In the genomic region with DNA sequence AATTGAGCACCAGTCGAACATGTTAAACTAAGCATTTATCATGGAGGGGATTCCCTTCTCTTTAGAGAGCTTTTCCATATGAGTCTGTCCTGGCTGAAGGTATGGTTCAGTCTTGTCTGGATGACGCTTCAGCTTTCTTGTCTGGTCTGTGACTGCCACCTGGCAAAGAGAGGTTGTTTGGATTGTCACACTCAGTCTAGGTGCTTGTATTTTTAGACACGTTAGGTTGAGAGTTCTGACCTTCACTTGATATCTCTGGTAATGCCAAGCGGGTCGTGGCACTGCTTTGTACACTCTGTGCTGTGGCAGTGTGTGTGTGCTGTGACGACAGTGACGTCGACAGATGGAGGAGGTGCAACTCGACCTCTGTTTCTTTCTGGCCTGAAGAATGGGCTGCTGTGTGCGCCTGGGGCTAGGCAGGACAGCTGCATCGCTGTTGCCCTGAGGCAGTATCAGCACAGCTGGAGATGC, we compare ENCODE assay signal across 1 cellular context.
TF ChIP-seq lines count a peak whose summit lies in the region.

No MANE protein-coding gene starts in this region.

TF ChIP-seq in K562, 482 proteins besides CTCF, POLR2A, EP300 and RAD21 (continued from another document):
- TF ChIP-seq, protein P1, sequence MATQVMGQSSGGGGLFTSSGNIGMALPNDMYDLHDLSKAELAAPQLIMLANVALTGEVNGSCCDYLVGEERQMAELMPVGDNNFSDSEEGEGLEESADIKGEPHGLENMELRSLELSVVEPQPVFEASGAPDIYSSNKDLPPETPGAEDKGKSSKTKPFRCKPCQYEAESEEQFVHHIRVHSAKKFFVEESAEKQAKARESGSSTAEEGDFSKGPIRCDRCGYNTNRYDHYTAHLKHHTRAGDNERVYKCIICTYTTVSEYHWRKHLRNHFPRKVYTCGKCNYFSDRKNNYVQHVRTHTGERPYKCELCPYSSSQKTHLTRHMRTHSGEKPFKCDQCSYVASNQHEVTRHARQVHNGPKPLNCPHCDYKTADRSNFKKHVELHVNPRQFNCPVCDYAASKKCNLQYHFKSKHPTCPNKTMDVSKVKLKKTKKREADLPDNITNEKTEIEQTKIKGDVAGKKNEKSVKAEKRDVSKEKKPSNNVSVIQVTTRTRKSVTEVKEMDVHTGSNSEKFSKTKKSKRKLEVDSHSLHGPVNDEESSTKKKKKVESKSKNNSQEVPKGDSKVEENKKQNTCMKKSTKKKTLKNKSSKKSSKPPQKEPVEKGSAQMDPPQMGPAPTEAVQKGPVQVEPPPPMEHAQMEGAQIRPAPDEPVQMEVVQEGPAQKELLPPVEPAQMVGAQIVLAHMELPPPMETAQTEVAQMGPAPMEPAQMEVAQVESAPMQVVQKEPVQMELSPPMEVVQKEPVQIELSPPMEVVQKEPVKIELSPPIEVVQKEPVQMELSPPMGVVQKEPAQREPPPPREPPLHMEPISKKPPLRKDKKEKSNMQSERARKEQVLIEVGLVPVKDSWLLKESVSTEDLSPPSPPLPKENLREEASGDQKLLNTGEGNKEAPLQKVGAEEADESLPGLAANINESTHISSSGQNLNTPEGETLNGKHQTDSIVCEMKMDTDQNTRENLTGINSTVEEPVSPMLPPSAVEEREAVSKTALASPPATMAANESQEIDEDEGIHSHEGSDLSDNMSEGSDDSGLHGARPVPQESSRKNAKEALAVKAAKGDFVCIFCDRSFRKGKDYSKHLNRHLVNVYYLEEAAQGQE (CRISPR knock-in tag; IDR thresholded peaks at IDR 0.05; ENCODE audit: low read depth), result no peak
- TF ChIP-seq, protein P2, sequence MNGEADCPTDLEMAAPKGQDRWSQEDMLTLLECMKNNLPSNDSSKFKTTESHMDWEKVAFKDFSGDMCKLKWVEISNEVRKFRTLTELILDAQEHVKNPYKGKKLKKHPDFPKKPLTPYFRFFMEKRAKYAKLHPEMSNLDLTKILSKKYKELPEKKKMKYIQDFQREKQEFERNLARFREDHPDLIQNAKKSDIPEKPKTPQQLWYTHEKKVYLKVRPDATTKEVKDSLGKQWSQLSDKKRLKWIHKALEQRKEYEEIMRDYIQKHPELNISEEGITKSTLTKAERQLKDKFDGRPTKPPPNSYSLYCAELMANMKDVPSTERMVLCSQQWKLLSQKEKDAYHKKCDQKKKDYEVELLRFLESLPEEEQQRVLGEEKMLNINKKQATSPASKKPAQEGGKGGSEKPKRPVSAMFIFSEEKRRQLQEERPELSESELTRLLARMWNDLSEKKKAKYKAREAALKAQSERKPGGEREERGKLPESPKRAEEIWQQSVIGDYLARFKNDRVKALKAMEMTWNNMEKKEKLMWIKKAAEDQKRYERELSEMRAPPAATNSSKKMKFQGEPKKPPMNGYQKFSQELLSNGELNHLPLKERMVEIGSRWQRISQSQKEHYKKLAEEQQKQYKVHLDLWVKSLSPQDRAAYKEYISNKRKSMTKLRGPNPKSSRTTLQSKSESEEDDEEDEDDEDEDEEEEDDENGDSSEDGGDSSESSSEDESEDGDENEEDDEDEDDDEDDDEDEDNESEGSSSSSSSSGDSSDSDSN (IDR thresholded peaks at IDR 0.05; ENCODE audit: borderline replicate concordance in 1 of 2, low read depth in 2 of 2, low read length in 2 of 2), result no peak
- TF ChIP-seq, protein P3, sequence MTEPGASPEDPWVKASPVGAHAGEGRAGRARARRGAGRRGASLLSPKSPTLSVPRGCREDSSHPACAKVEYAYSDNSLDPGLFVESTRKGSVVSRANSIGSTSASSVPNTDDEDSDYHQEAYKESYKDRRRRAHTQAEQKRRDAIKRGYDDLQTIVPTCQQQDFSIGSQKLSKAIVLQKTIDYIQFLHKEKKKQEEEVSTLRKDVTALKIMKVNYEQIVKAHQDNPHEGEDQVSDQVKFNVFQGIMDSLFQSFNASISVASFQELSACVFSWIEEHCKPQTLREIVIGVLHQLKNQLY (CRISPR knock-in tag; conservative IDR thresholded peaks at IDR 0.05), result no peak
- TF ChIP-seq, protein P4, sequence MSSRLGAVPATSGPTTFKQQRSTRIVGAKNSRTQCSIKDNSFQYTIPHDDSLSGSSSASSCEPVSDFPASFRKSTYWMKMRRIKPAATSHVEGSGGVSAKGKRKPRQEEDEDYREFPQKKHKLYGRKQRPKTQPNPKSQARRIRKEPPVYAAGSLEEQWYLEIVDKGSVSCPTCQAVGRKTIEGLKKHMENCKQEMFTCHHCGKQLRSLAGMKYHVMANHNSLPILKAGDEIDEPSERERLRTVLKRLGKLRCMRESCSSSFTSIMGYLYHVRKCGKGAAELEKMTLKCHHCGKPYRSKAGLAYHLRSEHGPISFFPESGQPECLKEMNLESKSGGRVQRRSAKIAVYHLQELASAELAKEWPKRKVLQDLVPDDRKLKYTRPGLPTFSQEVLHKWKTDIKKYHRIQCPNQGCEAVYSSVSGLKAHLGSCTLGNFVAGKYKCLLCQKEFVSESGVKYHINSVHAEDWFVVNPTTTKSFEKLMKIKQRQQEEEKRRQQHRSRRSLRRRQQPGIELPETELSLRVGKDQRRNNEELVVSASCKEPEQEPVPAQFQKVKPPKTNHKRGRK (tag; IDR thresholded peaks at IDR 0.05), result no peak
- TF ChIP-seq SAFB2 (IDR thresholded peaks at IDR 0.05; ENCODE audit: borderline replicate concordance, low read depth, low read length, severe bottlenecking) (no peak), POLR2G (IDR thresholded peaks at IDR 0.05; ENCODE audit: low read depth, low read length) (no peak)
